1 cellular context compared by ENCODE assay signal in genomic region chr2:129805889-129806288, GRCh38.
TF ChIP-seq lines count a peak whose summit lies in the region.

No MANE protein-coding gene starts in this region.

TF ChIP-seq in H1, 55 proteins besides CTCF, POLR2A, EP300 and RAD21:
- TF ChIP-seq SP4 (IDR thresholded peaks at IDR 0.05; ENCODE audit: low read length): no peak
- TF ChIP-seq RXRA (IDR thresholded peaks at IDR 0.05; ENCODE audit: insufficient read depth, low read depth, low read length): no peak
- no peak for TF ChIP-seq RBBP5 (IDR thresholded peaks at IDR 0.05; ENCODE audit: borderline replicate concordance, low read depth, low read length)
- no peak for TF ChIP-seq MAX (IDR thresholded peaks at IDR 0.05)
- TF ChIP-seq EZH2 (IDR thresholded peaks at IDR 0.05; ENCODE audit: low read depth, low read length, severe bottlenecking): no peak
- no peak for TF ChIP-seq E2F6 (IDR thresholded peaks at IDR 0.05)
- TF ChIP-seq ATF3 (IDR thresholded peaks at IDR 0.05; ENCODE audit: insufficient read depth, low read depth, low read length): no peak
- no peak for TF ChIP-seq USF2 (IDR thresholded peaks at IDR 0.05; ENCODE audit: low read length)
- no peak for TF ChIP-seq ATF2 (IDR thresholded peaks at IDR 0.05; ENCODE audit: low read length)
- TF ChIP-seq MAFK (IDR thresholded peaks at IDR 0.05; ENCODE audit: low read depth, low read length): no peak
- TF ChIP-seq HDAC6 (IDR thresholded peaks at IDR 0.05; ENCODE audit: low read depth, low read length): no peak
- TF ChIP-seq BCL11A (IDR thresholded peaks at IDR 0.05; ENCODE audit: low read depth in 2 of 2, low read length in 2 of 2): no peak
- no peak for TF ChIP-seq TAF7 (optimal IDR thresholded peaks at IDR 0.05; ENCODE audit: borderline replicate concordance, low read depth, low read length)
